22 cellular contexts compared by ENCODE assay signal in genomic region chr6:25032964-25033363, GRCh38.
DNase-seq lines count a peak whose midpoint lies in the region; ATAC-seq and TF ChIP-seq lines count a peak whose summit lies in the region.
"Had no signal": no experiment of that assay in that cellular context is flagged by ENCODE, and none has a peak within 500 bp of the region (broad histone marks: within the 10 kb centered on the region; RNA-seq: fewer than 3 reads in every experiment).

No MANE protein-coding gene starts in this region.

- H3K9me3 ChIP-seq in BLaER1 treated with 17β-estradiol and CSF1 and Interleukin-3, amounts not matched to agents 10 nM and 100 nM (replicated peaks in 1 of 11): peaks cover 0 to under 1% (median 0%) of the 10 kb centered on the region in 11 experiments; a peak in 1 of 22 replicates
- H3K9me3 ChIP-seq in CD4-positive, alpha-beta memory T cell (ENCODE audit: control insufficient read depth in 1 of 2, low read length in 2 of 2): no peaks in the 10 kb centered on the region
- no peaks in the 10 kb centered on the region for H3K9me3 ChIP-seq in right lobe of liver

- peak overlapping the region in 6 of 7 donors; percentile 48 to 89 (median 72) for H3K27ac Mint-ChIP-seq in CD4-positive, alpha-beta memory T cell
- H3K27ac Mint-ChIP-seq in T-cell: peak overlapping the region; percentile 49 to 68
- no peak overlapping the region for H3K27ac Mint-ChIP-seq in Calu3 (ENCODE audit: unreplicated experiment)
- H3K27ac Mint-ChIP-seq: HFFc6 had no signal

- peak overlapping the region; percentile 41 to 92 (median 66) for H3K4me2 ChIP-seq in BLaER1 treated with 17β-estradiol and CSF1 and Interleukin-3, amounts not matched to agents 10 nM and 100 nM

- peak overlapping the region in 6 of 11 experiments; percentile 11 to 53 (median 30); a peak in 9 of 22 replicates for H3K9ac ChIP-seq in BLaER1 treated with 17β-estradiol and CSF1 and Interleukin-3, amounts not matched to agents 10 nM and 100 nM

- CTCF ChIA-PET in CD4-positive, alpha-beta memory T cell (lab: Charles Lee; ENCODE audit: partially characterized antibody): interaction anchor here (3.3 to 24.7 kb wide), 5 partner anchors 1 to 42 kb away, joined by 16 to 591 read pairs (median 95); no protein-coding TSS in a partner anchor
- CTCF ChIA-PET in T-cell (lab: Charles Lee): interaction anchor here (0.6 to 3.6 kb wide), 6 partner anchors 9 to 99 kb away, joined by 3 to 16 read pairs (median 5); no protein-coding TSS in a partner anchor
- CTCF ChIA-PET in Calu3 (lab: Charles Lee): no interaction called here

- peak overlapping the region in 4 of 8 donors; percentile 8 to 36 (median 16) for H3K4me3 Mint-ChIP-seq in CD4-positive, alpha-beta memory T cell
- H3K4me3 Mint-ChIP-seq in T-cell: no peak overlapping the region
- H3K4me3 Mint-ChIP-seq in Calu3 (ENCODE audit: low read depth, unreplicated experiment): no peak overlapping the region
- H3K4me3 Mint-ChIP-seq: HFFc6 had no signal

- peak overlapping the region in 1 of 10 experiments; percentile 8; a peak in 1 of 20 replicates for H3K4me3 ChIP-seq in BLaER1 treated with 17β-estradiol and CSF1 and Interleukin-3, amounts not matched to agents 10 nM and 100 nM
- no peak overlapping the region for H3K4me3 ChIP-seq in CD4-positive, alpha-beta memory T cell (ENCODE audit: low read length in 2 of 2)
- no peak overlapping the region for H3K4me3 ChIP-seq in right lobe of liver
- H3K4me3 ChIP-seq: SK-N-MC had no signal

- 92% methylated on average over 8 of the region's 8 CpGs for WGBS in right lobe of liver (ENCODE audit: insufficient coverage, low coverage, low lambda C conversion rate, missing lambda C conversion rate)

- POLR2A ChIA-PET in CD4-positive, alpha-beta memory T cell (lab: Charles Lee; ENCODE audit: partially characterized antibody): interaction anchor here (0.9 to 2.1 kb wide), 6 partner anchors 9 to 199 kb away, joined by 3 to 12 read pairs (median 5); no protein-coding TSS in a partner anchor
- POLR2A ChIA-PET in T-cell (lab: Charles Lee): interaction anchor here (0.6 to 1.1 kb wide), 3 partner anchors 15 to 188 kb away, joined by 3 to 5 read pairs (median 4); no protein-coding TSS in a partner anchor

- H3K27me3 Mint-ChIP-seq in CD4-positive, alpha-beta memory T cell: no peaks in the 10 kb centered on the region
- H3K27me3 Mint-ChIP-seq in T-cell (no peaks in the 10 kb centered on the region), Calu3 (ENCODE audit: unreplicated experiment) (no peaks in the 10 kb centered on the region)

- TF ChIP-seq POLR2A in right lobe of liver (IDR thresholded peaks at IDR 0.05): no peak

- no peak for DNase-seq in CD4-positive, alpha-beta memory T cell
- DNase-seq in T-cell (no peak), kidney tubule cell (ENCODE audit: low spot score) (peak; percentile 35), right lobe of liver (no peak), Calu3 (no peak)
- DNase-seq: DMS79, H7, HFFc6, KBM-7, NCI-H1092 treated with DMSO at 0.1 percent for 48 hours, NCI-H146, NCI-H2029, NCI-H226, NCI-H510A treated with DMSO at 0.1 percent for 48 hours, NCI-H748 treated with DMSO at 0.1 percent for 48 hours, SHP77 treated with DMSO at 0.1 percent for 48 hours had no signal

- ATAC-seq in T-cell (replicated peaks in 1 of 4) (no peak), right lobe of liver (no peak), HG02759 (IDR thresholded peaks at IDR 0.05; ENCODE audit: unreplicated experiment) (no peak)
- ATAC-seq: HepG2 had no signal

- TF ChIP-seq CTCF in right lobe of liver (IDR thresholded peaks at IDR 0.05) (no peak), Calu3 (IDR thresholded peaks at IDR 0.05; ENCODE audit: unreplicated experiment) (no peak)

- peak overlapping the region in 8 of 11 experiments; percentile 33 to 67 (median 59); a peak in 15 of 22 replicates for H3K27ac ChIP-seq in BLaER1 treated with 17β-estradiol and CSF1 and Interleukin-3, amounts not matched to agents 10 nM and 100 nM
- no peak overlapping the region for H3K27ac ChIP-seq in CD4-positive, alpha-beta memory T cell (ENCODE audit: low read depth, low read length)
- H3K27ac ChIP-seq in right lobe of liver: no peak overlapping the region
- H3K27ac ChIP-seq: HL-60, RWPE1, SK-N-MC had no signal

- peaks cover 59 to 82% (median 71%) of the 10 kb centered on the region in 4 donors for H3K4me1 Mint-ChIP-seq in CD4-positive, alpha-beta memory T cell
- peaks cover 56 to 69% (median 65%) of the 10 kb centered on the region in 3 donors for H3K4me1 Mint-ChIP-seq in T-cell
- H3K4me1 Mint-ChIP-seq in Calu3 (ENCODE audit: low read depth, unreplicated experiment): peaks cover 8% of the 10 kb centered on the region

- H4K20me1 ChIP-seq in BLaER1 treated with 17β-estradiol and CSF1 and Interleukin-3, amounts not matched to agents 10 nM and 100 nM: no peaks in the 10 kb centered on the region

- H3K36me3 Mint-ChIP-seq in CD4-positive, alpha-beta memory T cell: peaks cover 17 to 26% of the 10 kb centered on the region in 2 donors
- peaks cover 3% of the 10 kb centered on the region for H3K36me3 Mint-ChIP-seq in T-cell
- H3K36me3 Mint-ChIP-seq in Calu3 (ENCODE audit: insufficient read depth, unreplicated experiment): no peaks in the 10 kb centered on the region

- H3K36me3 ChIP-seq in BLaER1 treated with 17β-estradiol and CSF1 and Interleukin-3, amounts not matched to agents 10 nM and 100 nM: no peaks in the 10 kb centered on the region
- no peaks in the 10 kb centered on the region for H3K36me3 ChIP-seq in CD4-positive, alpha-beta memory T cell (ENCODE audit: insufficient read depth, low read length)
- H3K36me3 ChIP-seq in right lobe of liver: no peaks in the 10 kb centered on the region

- no TSS peak for BruUV-seq in Calu3 (replicated peaks; lab: Mats Ljungman, UMichigan)

- H3K9me3 Mint-ChIP-seq in CD4-positive, alpha-beta memory T cell: no peaks in the 10 kb centered on the region
- H3K9me3 Mint-ChIP-seq in T-cell (no peaks in the 10 kb centered on the region), Calu3 (ENCODE audit: low read depth, unreplicated experiment) (no peaks in the 10 kb centered on the region)
- H3K9me3 Mint-ChIP-seq: HFFc6 had no signal

- intact Hi-C loops in CD4-positive, alpha-beta memory T cell (cut with micrococcal nuclease): no loop called here
- intact Hi-C loops in right lobe of liver (cut with DNase I) (no loop called here), Calu3 (cut with micrococcal nuclease; ENCODE audit: unreplicated experiment) (no loop called here)

- H3K4me1 ChIP-seq in BLaER1 treated with 17β-estradiol and CSF1 and Interleukin-3, amounts not matched to agents 10 nM and 100 nM: peaks cover 49 to 72% (median 60%) of the 10 kb centered on the region in 10 experiments
- peaks cover 83% of the 10 kb centered on the region for H3K4me1 ChIP-seq in CD4-positive, alpha-beta memory T cell (ENCODE audit: insufficient read depth, low read length)
- H3K4me1 ChIP-seq in right lobe of liver: no peaks in the 10 kb centered on the region

- no peaks in the 10 kb centered on the region for H3K27me3 ChIP-seq in BLaER1 treated with 17β-estradiol and CSF1 and Interleukin-3, amounts not matched to agents 10 nM and 100 nM
- H3K27me3 ChIP-seq in CD4-positive, alpha-beta memory T cell (ENCODE audit: insufficient read depth, low read length): no peaks in the 10 kb centered on the region
- no peaks in the 10 kb centered on the region for H3K27me3 ChIP-seq in right lobe of liver

Comparison
In these comparisons a context has a peak if more than half of its experiments do, and no peak if none do; other contexts are left out.
1. H3K27ac ChIP-seq: peak in BLaER1 treated with 17β-estradiol and CSF1 and Interleukin-3, amounts not matched to agents 10 nM and 100 nM (8 of 11); none in CD4-positive, alpha-beta memory T cell (single experiment) and right lobe of liver (0 of 3).